ENCODE assay signal across 8 cellular contexts in the genomic region with DNA sequence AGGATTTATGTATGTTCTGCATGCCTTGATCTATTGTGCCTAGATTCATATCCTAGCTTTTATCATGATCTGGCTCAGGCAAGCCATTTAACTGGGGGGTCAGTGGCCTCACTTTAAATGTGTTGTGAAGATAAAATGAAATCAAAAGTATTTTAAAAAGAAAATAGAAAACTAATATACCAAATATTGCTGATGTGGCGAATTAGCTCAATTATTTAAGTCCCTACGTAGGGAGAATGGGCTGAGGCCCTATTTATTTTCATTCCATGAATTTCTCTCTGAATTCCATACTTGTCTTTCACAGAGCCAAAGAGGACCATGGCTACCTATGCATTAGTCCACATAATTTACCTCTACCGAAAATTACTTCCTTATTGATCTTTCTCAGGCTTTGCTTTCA. TPM values are rescaled to one million over a fixed set of nuclear protein-coding genes. Genes with fewer than 3 reads are reported as not detected.
DNase-seq lines count a peak whose midpoint lies in the region; ATAC-seq lines count a peak whose summit lies in the region.

No MANE protein-coding gene starts in this region.

- CTCF ChIA-PET in activated CD4-positive, alpha-beta memory T cell treated with anti-CD3 and anti-CD28 coated beads for 36 hours (lab: Charles Lee): interaction anchor here (1.2 to 1.6 kb wide), 2 partner anchors 13 to 63 kb away, joined by 3 to 4 read pairs; a partner anchor contains a TSS

- no peaks in the 10 kb centered on the region for H3K27me3 ChIP-seq in iPS DF 6.9 (ENCODE audit: control insufficient read depth, insufficient read depth, low read length)

- peak overlapping the region; percentile 49; the same call in 1 of the 2 replicates for H3K4me3 ChIP-seq in iPS DF 6.9 (ENCODE audit: low read length)

- no peak overlapping the region for H3K27ac ChIP-seq in iPS DF 6.9 (ENCODE audit: low read length)

- no peak overlapping the region for H3K27ac Mint-ChIP-seq in T-helper 2 cell treated with Interferon-gamma antibody and Interleukin-4, amounts not matched to agents 5 μg/mL and 100 μg/mL, for 36 hours
- no peak overlapping the region for H3K27ac Mint-ChIP-seq in activated CD4-positive, alpha-beta memory T cell treated with anti-CD3 and anti-CD28 coated beads for 36 hours
- peak overlapping the region; percentile 85 for H3K27ac Mint-ChIP-seq in stimulated activated memory B cell treated with anti-CD40 and anti-IgM and Interleukin-4, amounts not matched to agents 10 μg/mL and 1 μg/mL and 100 μg/mL, for 72 hours

- H3K9me3 Mint-ChIP-seq in T-helper 2 cell treated with Interferon-gamma antibody and Interleukin-4, amounts not matched to agents 5 μg/mL and 100 μg/mL, for 36 hours: peaks cover 7% of the 10 kb centered on the region
- H3K9me3 Mint-ChIP-seq in activated CD4-positive, alpha-beta memory T cell treated with anti-CD3 and anti-CD28 coated beads for 36 hours: peaks cover 27% of the 10 kb centered on the region
- H3K9me3 Mint-ChIP-seq in stimulated activated memory B cell treated with anti-CD40 and anti-IgM and Interleukin-4, amounts not matched to agents 10 μg/mL and 1 μg/mL and 100 μg/mL, for 72 hours: peaks cover 3% of the 10 kb centered on the region

- H3K4me1 ChIP-seq in iPS DF 6.9 (ENCODE audit: control insufficient read depth, insufficient read depth, low read length): no peaks in the 10 kb centered on the region; the same call in 1 of the 2 replicates

- no peaks in the 10 kb centered on the region for H3K27me3 Mint-ChIP-seq in T-helper 2 cell treated with Interferon-gamma antibody and Interleukin-4, amounts not matched to agents 5 μg/mL and 100 μg/mL, for 36 hours (ENCODE audit: low read depth)
- H3K27me3 Mint-ChIP-seq in activated CD4-positive, alpha-beta memory T cell treated with anti-CD3 and anti-CD28 coated beads for 36 hours: no peaks in the 10 kb centered on the region
- no peaks in the 10 kb centered on the region for H3K27me3 Mint-ChIP-seq in stimulated activated memory B cell treated with anti-CD40 and anti-IgM and Interleukin-4, amounts not matched to agents 10 μg/mL and 1 μg/mL and 100 μg/mL, for 72 hours

- no peak for ATAC-seq in stimulated activated memory B cell treated with anti-CD40 and anti-IgM and Interleukin-4, amounts not matched to agents 10 μg/mL and 1 μg/mL and 100 μg/mL, for 72 hours
- ATAC-seq in HG03432 (IDR thresholded peaks at IDR 0.05; ENCODE audit: unreplicated experiment) (no peak), HG03280 (IDR thresholded peaks at IDR 0.05; ENCODE audit: unreplicated experiment) (no peak)

- H3K4me3 Mint-ChIP-seq in T-helper 2 cell treated with Interferon-gamma antibody and Interleukin-4, amounts not matched to agents 5 μg/mL and 100 μg/mL, for 36 hours: peak overlapping the region; percentile 94
- H3K4me3 Mint-ChIP-seq in activated CD4-positive, alpha-beta memory T cell treated with anti-CD3 and anti-CD28 coated beads for 36 hours: peak overlapping the region; percentile 92
- H3K4me3 Mint-ChIP-seq in stimulated activated memory B cell treated with anti-CD40 and anti-IgM and Interleukin-4, amounts not matched to agents 10 μg/mL and 1 μg/mL and 100 μg/mL, for 72 hours: peak overlapping the region; percentile 95

- peaks cover 26% of the 10 kb centered on the region for H3K4me1 Mint-ChIP-seq in T-helper 2 cell treated with Interferon-gamma antibody and Interleukin-4, amounts not matched to agents 5 μg/mL and 100 μg/mL, for 36 hours (ENCODE audit: low read depth)
- H3K4me1 Mint-ChIP-seq in activated CD4-positive, alpha-beta memory T cell treated with anti-CD3 and anti-CD28 coated beads for 36 hours (ENCODE audit: low read depth): peaks cover 23% of the 10 kb centered on the region
- H3K4me1 Mint-ChIP-seq in stimulated activated memory B cell treated with anti-CD40 and anti-IgM and Interleukin-4, amounts not matched to agents 10 μg/mL and 1 μg/mL and 100 μg/mL, for 72 hours: peaks cover 39% of the 10 kb centered on the region

- no peaks in the 10 kb centered on the region for H3K9me3 ChIP-seq in iPS DF 6.9 (ENCODE audit: control insufficient read depth, insufficient read depth, low read length)

- intact Hi-C loops in activated CD4-positive, alpha-beta memory T cell treated with anti-CD3 and anti-CD28 coated beads for 36 hours (cut with micrococcal nuclease): no loop called here

- H3K36me3 Mint-ChIP-seq in T-helper 2 cell treated with Interferon-gamma antibody and Interleukin-4, amounts not matched to agents 5 μg/mL and 100 μg/mL, for 36 hours (ENCODE audit: low read depth): peaks cover 20% of the 10 kb centered on the region
- peaks cover 31% of the 10 kb centered on the region for H3K36me3 Mint-ChIP-seq in activated CD4-positive, alpha-beta memory T cell treated with anti-CD3 and anti-CD28 coated beads for 36 hours
- H3K36me3 Mint-ChIP-seq in stimulated activated memory B cell treated with anti-CD40 and anti-IgM and Interleukin-4, amounts not matched to agents 10 μg/mL and 1 μg/mL and 100 μg/mL, for 72 hours: peaks cover 35% of the 10 kb centered on the region

- POLR2A ChIA-PET in activated CD4-positive, alpha-beta memory T cell treated with anti-CD3 and anti-CD28 coated beads for 36 hours (lab: Charles Lee): interaction anchor here (1.2 to 2.7 kb wide), 2 partner anchors 11 to 56 kb away, joined by 3 to 12 read pairs; a partner anchor contains a TSS

- no peak for DNase-seq in T-helper 2 cell treated with Interferon-gamma antibody and Interleukin-4, amounts not matched to agents 5 μg/mL and 100 μg/mL, for 36 hours (ENCODE audit: low spot score)
- DNase-seq in T-helper 2 cell (no peak), iPS DF 6.9 (ENCODE audit: low read depth, low spot score) (no peak)
- no peak for DNase-seq in activated CD4-positive, alpha-beta memory T cell treated with anti-CD3 and anti-CD28 coated beads for 36 hours
- no peak for DNase-seq in activated CD4-positive, CD25-positive, alpha-beta regulatory T cell treated with anti-CD3 and anti-CD28 coated beads, Interleukin-2, amount 50 U/mL, for 72 hours

- WGBS in iPS DF 6.9 (ENCODE audit: insufficient coverage, insufficient read length): no CpG with 5 or more reads among the region's 3 CpGs

- no peaks in the 10 kb centered on the region for H3K36me3 ChIP-seq in iPS DF 6.9 (ENCODE audit: control insufficient read depth, insufficient read depth, low read length)

RNA-seq across cellular contexts. Expression of a gene that starts 1.8 kb away (rescaled TPM):
- 1 to 10 TPM; 3.3 to 3.5 TPM for total RNA-seq in activated CD4-positive, alpha-beta memory T cell treated with anti-CD3 and anti-CD28 coated beads for 36 hours

RNA-seq across cellular contexts. Expression of a gene that starts 1.9 kb away (rescaled TPM):
- total RNA-seq in activated CD4-positive, alpha-beta memory T cell treated with anti-CD3 and anti-CD28 coated beads for 36 hours: 1 to 10 TPM; 9.6 to 9.7 TPM

RNA-seq across cellular contexts. Expression of a gene that starts 56.6 kb away (rescaled TPM):
- total RNA-seq in activated CD4-positive, alpha-beta memory T cell treated with anti-CD3 and anti-CD28 coated beads for 36 hours: 10 to 100 TPM; 12.6 to 13.0 TPM
